ENCODE assay signal across 8 cellular contexts in genomic region chr16:71645450-71645849, GRCh38. TPM values are rescaled to one million over a fixed set of nuclear protein-coding genes. Genes with fewer than 3 reads are reported as not detected.
A peak's percentile ranks its signal among the peaks of the same experiment; 100 is the strongest.
DNase-seq lines count a peak whose midpoint lies in the region; ATAC-seq and TF ChIP-seq lines count a peak whose summit lies in the region.

No MANE protein-coding gene starts in this region.

- H3K27ac ChIP-seq in GM23248: no peak overlapping the region

- TF ChIP-seq CTCF in fibroblast of pulmonary artery (IDR thresholded peaks at IDR 0.05; ENCODE audit: low read length, missing control alignments) (peak; percentile 48), mesothelial cell of epicardium (IDR thresholded peaks at IDR 0.05; ENCODE audit: unreplicated experiment) (no peak)

- in situ Hi-C loops in GM23248 (cut with MboI): no loop called here

- no peak for ATAC-seq in HG03354 (IDR thresholded peaks at IDR 0.05; ENCODE audit: poor library complexity, severe bottlenecking, unreplicated experiment)
- no peak for ATAC-seq in GM21381 (IDR thresholded peaks at IDR 0.05; ENCODE audit: unreplicated experiment)

- no peak overlapping the region for H3K4me2 ChIP-seq in GM23248 (ENCODE audit: unreplicated experiment)

- H3K27ac Mint-ChIP-seq in mesothelial cell of epicardium: no peak overlapping the region

- H3K36me3 ChIP-seq in GM23248 (ENCODE audit: low read depth): peaks cover 5% of the 10 kb centered on the region; the same call in 1 of the 2 replicates

- DNase-seq in CD1c-positive myeloid dendritic cell (ENCODE audit: extremely low spot score) (peak; percentile 19), GM23248 (peak; percentile 55), OCI-M1 (lab: John Stamatoyannopoulos, UW) (peak; percentile 24), fibroblast of pulmonary artery (ENCODE audit: low read depth) (peak; percentile 40), mesothelial cell of epicardium (ENCODE audit: low spot score in 2 of 2, unreplicated experiment in 2 of 2) (no peak), posterior vena cava (ENCODE audit: low spot score) (no peak)

- no peaks in the 10 kb centered on the region for H3K4me1 Mint-ChIP-seq in mesothelial cell of epicardium

- no peaks in the 10 kb centered on the region for H3K79me2 ChIP-seq in GM23248 (ENCODE audit: insufficient read depth)

- H3K4me3 ChIP-seq in GM23248 (no peak overlapping the region), fibroblast of pulmonary artery (replicated peaks; ENCODE audit: low read depth, low read length) (no peak overlapping the region)

- no peak overlapping the region for H2AFZ ChIP-seq in GM23248

- peaks cover under 1% of the 10 kb centered on the region for H3K9me3 Mint-ChIP-seq in mesothelial cell of epicardium

- H3K9me3 ChIP-seq in GM23248 (ENCODE audit: low read depth): no peaks in the 10 kb centered on the region

- WGBS in GM23248 (ENCODE audit: low coverage in 1 of 2, low lambda C conversion rate in 2 of 2, missing lambda C conversion rate in 2 of 2), 2 experiments: 96 to 99% methylated on average over 4 of the region's 4 CpGs

- intact Hi-C loops in posterior vena cava (cut with DNase I): no loop called here

- H3K27me3 Mint-ChIP-seq in mesothelial cell of epicardium (ENCODE audit: low read depth): no peaks in the 10 kb centered on the region

- H3F3A ChIP-seq in GM23248 (ENCODE audit: insufficient read depth): no peaks in the 10 kb centered on the region

- H4K20me1 ChIP-seq in GM23248 (ENCODE audit: insufficient read depth): no peaks in the 10 kb centered on the region

- peaks cover 29% of the 10 kb centered on the region for H3K36me3 Mint-ChIP-seq in mesothelial cell of epicardium

- no peaks in the 10 kb centered on the region for H3K4me1 ChIP-seq in GM23248 (ENCODE audit: insufficient read depth)

- H3K9me2 ChIP-seq in GM23248 (ENCODE audit: insufficient read depth): no peaks in the 10 kb centered on the region

- H3K9ac ChIP-seq in GM23248: no peak overlapping the region

- no peak overlapping the region for H3K4me3 Mint-ChIP-seq in mesothelial cell of epicardium

- H3K27me3 ChIP-seq in GM23248 (replicated peaks; ENCODE audit: insufficient read depth): no peaks in the 10 kb centered on the region

RNA-seq across cellular contexts. Expression of gene MARVELD3, which starts 19.5 kb away (rescaled TPM):
- not detected in 2 replicates for total RNA-seq in GM23248 (2014; rRNA removed; shearing (Covaris generic))
- 0.20 TPM in 1 of 2 replicates, not detected in the other for polyA plus RNA-seq in GM23248 (2016; fragmentation: Nextera tagmentation; extraction: Ambion mirVana)
- 15.2 to 16.7 TPM (median 16.4 TPM) in 3 replicates for total RNA-seq in mesothelial cell of epicardium
- not detected for total RNA-seq in posterior vena cava

Comparison
In these comparisons a context has a peak if more than half of its experiments do, and no peak if none do; other contexts are left out.
1. DNase-seq: peak in CD1c-positive myeloid dendritic cell (single experiment), GM23248 (single experiment), OCI-M1 (single experiment) and fibroblast of pulmonary artery (single experiment); none in mesothelial cell of epicardium (0 of 2) and posterior vena cava (single experiment).
2. RNA of gene MARVELD3, which starts 19.5 kb away (total RNA-seq): 15.2 to 16.7 TPM in mesothelial cell of epicardium; not detected in posterior vena cava and not detected in GM23248; every median in the first group is over 10 times any median in the second.